ENCODE assay signal across 21 cellular contexts in the genomic region with DNA sequence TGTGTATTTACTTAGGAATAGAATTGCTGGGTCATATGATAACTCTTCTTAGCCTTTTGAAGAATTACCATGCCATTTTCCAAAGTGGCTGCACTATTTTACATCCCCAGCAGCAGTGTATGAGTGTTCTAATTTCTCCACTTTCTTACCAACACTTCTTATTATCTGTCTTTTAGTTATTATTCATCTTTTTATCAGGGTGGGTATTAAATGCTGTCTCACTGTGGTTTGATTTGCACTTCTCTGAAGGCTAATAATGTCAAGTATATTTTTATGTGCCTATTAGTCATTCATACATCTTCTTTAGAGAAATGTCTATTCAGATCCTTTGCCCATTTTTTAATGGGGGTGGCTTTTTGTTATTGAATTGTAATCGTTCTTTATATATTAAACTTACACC. TPM values are rescaled to one million over a fixed set of nuclear protein-coding genes. Genes with fewer than 3 reads are reported as not detected.
"Had no signal": no experiment of that assay in that cellular context is flagged by ENCODE, and none has a peak within 500 bp of the region (broad histone marks: within the 10 kb centered on the region; RNA-seq: fewer than 3 reads in every experiment).

No MANE protein-coding gene starts in this region.

- H3K27ac ChIP-seq: coronary artery, dorsolateral prefrontal cortex, esophagus muscularis mucosa, foreskin keratinocyte, gastroesophageal sphincter, hepatocyte, lower lobe of right lung had no signal

- H3K36me3 Mint-ChIP-seq: naive B cell; naive thymus-derived CD8-positive, alpha-beta T cell had no signal

- H3K9me3 ChIP-seq: esophagus muscularis mucosa, gastroesophageal sphincter, heart left ventricle, lower lobe of right lung, mucosa of descending colon had no signal

- H3K27me3 ChIP-seq: dorsolateral prefrontal cortex, esophagus muscularis mucosa, foreskin keratinocyte, gastroesophageal sphincter, heart left ventricle, hepatocyte had no signal

- H3K27ac Mint-ChIP-seq: mesothelial cell of epicardium; naive thymus-derived CD8-positive, alpha-beta T cell had no signal

- H3K4me3 Mint-ChIP-seq: mesothelial cell of epicardium; naive B cell; naive thymus-derived CD8-positive, alpha-beta T cell had no signal

- H3K4me3 ChIP-seq: coronary artery, dorsolateral prefrontal cortex, esophagus muscularis mucosa, gastroesophageal sphincter, heart left ventricle, hepatocyte, lower lobe of right lung, mucosa of descending colon had no signal

- H3K36me3 ChIP-seq: gastroesophageal sphincter, lower lobe of right lung had no signal

- H3K9me3 Mint-ChIP-seq: mesothelial cell of epicardium; naive B cell; naive thymus-derived CD8-positive, alpha-beta T cell had no signal

- DNase-seq: dermis blood vessel endothelial cell; dorsolateral prefrontal cortex; effector CD4-positive, alpha-beta T cell; effector memory CD4-positive, alpha-beta T cell; foreskin keratinocyte; heart left ventricle; hypothalamus; left colon; left ventricle myocardium superior; lower lobe of right lung; mesenchymal stem cell; mucosa of descending colon; naive B cell; naive thymus-derived CD8-positive, alpha-beta T cell had no signal

- H3K4me1 Mint-ChIP-seq: naive B cell; naive thymus-derived CD8-positive, alpha-beta T cell had no signal

- H3K4me1 ChIP-seq: gastroesophageal sphincter had no signal

RNA-seq across cellular contexts. Expression of a gene that starts 36.8 kb away (rescaled TPM):
- total RNA-seq: endothelial cell of umbilical vein; lung microvascular endothelial cell; naive thymus-derived CD8-positive, alpha-beta T cell had no signal
